Comparison of ENCODE assay signal across 1 cellular context in genomic region chr1:201430790-201431189, GRCh38.
A peak's percentile ranks its signal among the peaks of the same experiment; 100 is the strongest.
TF ChIP-seq lines count a peak whose summit lies in the region.

No MANE protein-coding gene starts in this region.

TF ChIP-seq in SK-N-SH, 30 proteins besides CTCF, POLR2A, EP300 and RAD21 (continued from another document):
- TF ChIP-seq PBX3 (IDR thresholded peaks at IDR 0.05) (peak; percentile 64), IRF3 (IDR thresholded peaks at IDR 0.05; ENCODE audit: low read depth, low read length) (no peak)
